1 cellular context compared by ENCODE assay signal in the genomic region with DNA sequence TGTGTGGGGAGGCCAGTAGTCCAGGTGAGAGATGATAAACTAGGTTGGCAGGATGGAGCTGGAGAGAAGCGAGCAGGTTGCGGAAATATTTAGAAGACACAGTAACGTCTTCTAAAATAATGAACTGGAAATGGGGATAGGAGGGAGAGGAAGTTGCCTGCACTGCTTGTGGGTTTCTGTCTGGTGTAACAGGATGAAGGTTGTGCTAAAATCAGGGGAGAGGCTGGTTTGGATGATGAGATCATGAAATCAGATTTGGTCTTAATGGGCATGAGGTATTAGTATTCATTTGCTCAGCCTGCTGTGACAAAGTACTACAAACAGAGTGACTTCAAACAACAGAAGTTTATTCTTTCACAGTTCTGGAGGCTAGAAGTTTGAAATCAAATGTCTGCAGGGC.
TF ChIP-seq lines count a peak whose summit lies in the region.

No MANE protein-coding gene starts in this region.

TF ChIP-seq in IMR-90, 13 proteins besides CTCF, POLR2A, EP300 and RAD21 (continued from another document):
- TF ChIP-seq MAFK (IDR thresholded peaks at IDR 0.05; ENCODE audit: low read depth, low read length), result no peak
